7 cellular contexts compared by ENCODE assay signal in the genomic region with DNA sequence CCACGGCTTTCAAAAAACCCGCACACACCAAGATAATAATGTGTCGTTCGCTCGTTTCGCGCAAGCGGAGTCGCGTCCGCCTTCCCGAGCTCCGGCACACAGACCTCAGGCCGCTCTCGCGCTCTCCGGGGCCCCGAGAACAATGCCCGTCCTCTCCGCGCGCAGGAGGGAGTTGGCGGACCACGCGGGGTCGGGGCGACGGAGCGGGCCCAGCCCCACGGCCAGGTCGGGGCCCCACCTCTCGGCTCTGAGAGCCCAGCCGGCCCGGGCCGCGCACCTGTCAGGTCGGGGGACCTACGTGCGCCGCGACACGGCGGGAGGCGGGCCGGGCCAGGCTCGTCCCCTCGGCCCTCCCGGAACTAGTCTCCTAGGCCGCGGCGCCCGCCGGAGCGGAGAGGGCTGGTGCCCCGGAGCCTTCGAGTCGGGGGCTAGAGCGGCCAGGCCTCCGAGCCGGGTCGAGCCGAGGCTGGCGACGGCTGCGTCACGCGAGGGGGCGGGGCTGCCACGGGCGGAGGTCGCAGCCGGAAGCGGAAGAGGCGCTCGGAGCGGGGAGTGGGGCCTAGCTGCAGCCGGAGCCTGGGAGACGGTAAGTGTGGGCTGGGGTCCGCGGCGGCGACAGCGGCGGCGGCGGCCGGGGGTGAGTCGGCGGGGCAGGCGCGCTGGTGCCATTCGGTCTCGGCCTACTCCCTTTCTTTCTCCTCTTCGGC. TPM values are rescaled to one million over a fixed set of nuclear protein-coding genes. Genes with fewer than 3 reads are reported as not detected.
DNase-seq lines count a peak whose midpoint lies in the region; ATAC-seq and TF ChIP-seq lines count a peak whose summit lies in the region.

Gene CLK3, plus strand, starts transcription at position 524 of the 707 bp plus-strand sequence. CDS start 3,361 bp downstream, outside the sequence.

- H3K4me2 ChIP-seq in hepatocyte: peak within 1 kb of the TSS; percentile 99

- under 1% methylated on average over 70 of the region's 94 CpGs for WGBS in hepatocyte (ENCODE audit: low lambda C conversion rate, missing lambda C conversion rate)

- H3K9me2 ChIP-seq in hepatocyte (replicated peaks; ENCODE audit: insufficient read depth): no peaks in the 10 kb centered on the region

- no peaks in the 10 kb centered on the region for H3K9me3 ChIP-seq in hepatocyte (ENCODE audit: low read depth)

- peaks cover 48% of the 10 kb centered on the region for H3K79me2 ChIP-seq in hepatocyte

- H3K27ac ChIP-seq in hepatocyte: peak within 1 kb of the TSS; percentile 99

- H3K27me3 ChIP-seq in hepatocyte: no peaks in the 10 kb centered on the region

- H2AFZ ChIP-seq in hepatocyte: peak within 1 kb of the TSS; percentile 83

- DNase-seq in NCI-H2081 (lab: John Stamatoyannopoulos, UW) (peak; percentile 95), T-helper 9 cell (peak; percentile 95), astrocyte of the cerebellum (ENCODE audit: low read depth) (peak; percentile 79), hepatocyte (ENCODE audit: low spot score) (peak; percentile 98), retinal pigment epithelial cell (ENCODE audit: low read depth) (peak; percentile 66)

- in situ Hi-C loops in astrocyte of the cerebellum (cut with HindIII; ENCODE audit: low sequenced_read_pairs): no loop called here

- TF ChIP-seq CTCF in astrocyte of the cerebellum (IDR thresholded peaks at IDR 0.05; ENCODE audit: low read depth, low read length, missing control alignments): no peak
- TF ChIP-seq CTCF in hepatocyte (IDR thresholded peaks at IDR 0.05; ENCODE audit: poor library complexity): no peak
- TF ChIP-seq CTCF in retinal pigment epithelial cell (conservative IDR thresholded peaks at IDR 0.05; ENCODE audit: low read depth, low read length): no peak

- peaks cover 14% of the 10 kb centered on the region for H3K4me1 ChIP-seq in hepatocyte (ENCODE audit: insufficient read depth)

- no peaks in the 10 kb centered on the region for H3K36me3 ChIP-seq in hepatocyte (replicated peaks; ENCODE audit: insufficient read depth, low read depth)

- H4K20me1 ChIP-seq in hepatocyte (ENCODE audit: insufficient read depth, poor library complexity, severe bottlenecking): peaks cover 40% of the 10 kb centered on the region

- H3K4me3 ChIP-seq in astrocyte of the cerebellum (ENCODE audit: low read depth, low read length) (peak within 1 kb of the TSS; percentile 99), hepatocyte (peak within 1 kb of the TSS; percentile 98), retinal pigment epithelial cell (ENCODE audit: low read length) (peak within 1 kb of the TSS; percentile 96)

- ATAC-seq in GM18508 (IDR thresholded peaks at IDR 0.05; ENCODE audit: insufficient read depth, unreplicated experiment) (peak; percentile 38), HG02981 (IDR thresholded peaks at IDR 0.05; ENCODE audit: unreplicated experiment) (peak; percentile 74)

RNA-seq across cellular contexts. Expression of gene CLK3, which starts in this region (rescaled TPM):
- 71.3 and 94.6 TPM in 2 replicates for total RNA-seq in hepatocyte
- 69.0 and 91.7 TPM in 2 replicates for polyA plus RNA-seq in hepatocyte

Comparison
In these comparisons a context has a peak if more than half of its experiments do, and no peak if none do; other contexts are left out.
1. Peak in every context shown above with its lines: DNase-seq, ATAC-seq, H3K4me3 ChIP-seq and H3K27ac ChIP-seq.